In genomic region chr4:122921971-122922876, GRCh38 we compare ENCODE assay signal across 8 cellular contexts. TPM values are rescaled to one million over a fixed set of nuclear protein-coding genes. Genes with fewer than 3 reads are reported as not detected.
DNase-seq lines count a peak whose midpoint lies in the region; ATAC-seq and TF ChIP-seq lines count a peak whose summit lies in the region.

NUDT6 (minus strand) TSS chr4:122922597; CDS start chr4:122922572, 25 bp downstream.

- H3K36me3 ChIP-seq in DND-41 (ENCODE audit: insufficient read depth, low read length) (peaks cover 4% of the 10 kb centered on the region; the same call in 1 of the 2 replicates), gastroesophageal sphincter (no peaks in the 10 kb centered on the region), neuronal stem cell (replicated peaks in 1 of 2; ENCODE audit: control insufficient read depth in 2 of 2, insufficient read depth in 2 of 2, low read length in 2 of 2) (peaks cover 2 to 5% of the 10 kb centered on the region in 2 donors), tibial artery (no peaks in the 10 kb centered on the region)

- peak within 1 kb of the TSS; percentile 99 for H3K4me3 Mint-ChIP-seq in activated naive CD4-positive, alpha-beta T cell treated with anti-CD3 and anti-CD28 coated beads for 36 hours

- H3K4me1 ChIP-seq in DND-41 (ENCODE audit: insufficient read depth, low read length) (peaks cover 43% of the 10 kb centered on the region), gastroesophageal sphincter (peaks cover 0 to 28% (median 8%) of the 10 kb centered on the region in 3 donors), neuronal stem cell (ENCODE audit: control insufficient read depth in 2 of 2, insufficient read depth in 1 of 2, low read depth in 1 of 2, low read length in 2 of 2) (peaks cover 4 to 6% of the 10 kb centered on the region in 2 donors), tibial artery (peaks cover 0 to 26% (median 19%) of the 10 kb centered on the region in 4 donors)

- peak within 1 kb of the TSS; percentile 95 for H3K18ac ChIP-seq in neuronal stem cell (ENCODE audit: low read length)

- peak within 1 kb of the TSS; percentile 26 for H2AK5ac ChIP-seq in neuronal stem cell (ENCODE audit: low read depth, low read length)

- H3K4me2 ChIP-seq in DND-41 (ENCODE audit: insufficient read depth, low read length): peak within 1 kb of the TSS; percentile 72
- H3K4me2 ChIP-seq in neuronal stem cell (ENCODE audit: insufficient read depth, low read length, poor library complexity, severe bottlenecking): peak within 1 kb of the TSS; percentile 64

- H3K14ac ChIP-seq in neuronal stem cell (ENCODE audit: low read length): peak within 1 kb of the TSS; percentile 39

- H2BK5ac ChIP-seq in neuronal stem cell (ENCODE audit: low read length): peak within 1 kb of the TSS; percentile 90

- no peak within 1 kb of the TSS for H3K4ac ChIP-seq in neuronal stem cell (ENCODE audit: low read length)

- peak within 1 kb of the TSS; percentile 75 for H3K23ac ChIP-seq in neuronal stem cell (ENCODE audit: low read depth, low read length, poor library complexity)

- H4K91ac ChIP-seq in neuronal stem cell (ENCODE audit: low read depth, low read length, poor library complexity): no peak within 1 kb of the TSS

- TF ChIP-seq CTCF in DND-41 (IDR thresholded peaks at IDR 0.05; ENCODE audit: borderline replicate concordance, extremely low read depth, low read length, poor library complexity, severe bottlenecking) (no peak), gastroesophageal sphincter (IDR thresholded peaks at IDR 0.05) (peak in 1 of 4 experiments; percentile 11), tibial artery (IDR thresholded peaks at IDR 0.05) (no peak)

- peaks cover 2% of the 10 kb centered on the region for H3K27me3 Mint-ChIP-seq in activated naive CD4-positive, alpha-beta T cell treated with anti-CD3 and anti-CD28 coated beads for 36 hours (ENCODE audit: low read depth)

- H3K79me1 ChIP-seq in neuronal stem cell (ENCODE audit: low read depth, low read length): peaks cover 3% of the 10 kb centered on the region

- H3K4me1 Mint-ChIP-seq in activated naive CD4-positive, alpha-beta T cell treated with anti-CD3 and anti-CD28 coated beads for 36 hours (ENCODE audit: low read depth): peaks cover 11% of the 10 kb centered on the region

- no peaks in the 10 kb centered on the region for H3K9me3 Mint-ChIP-seq in activated naive CD4-positive, alpha-beta T cell treated with anti-CD3 and anti-CD28 coated beads for 36 hours

- 0% methylated on average over 19 to 25 of the region's 63 CpGs for WGBS in gastroesophageal sphincter (ENCODE audit: low coverage in 1 of 2), 2 donors
- WGBS in neuronal stem cell (ENCODE audit: extremely low coverage in 2 of 2, insufficient read length in 2 of 2, insufficient replicate concordance in 1 of 2), 2 donors: no CpG with 5 or more reads among the region's 63 CpGs

- H3K9ac ChIP-seq in DND-41 (ENCODE audit: low read depth, low read length) (peak within 1 kb of the TSS; percentile 71), neuronal stem cell (ENCODE audit: low read depth, low read length, poor library complexity) (peak within 1 kb of the TSS; percentile 92)

- no peak within 1 kb of the TSS for H2BK12ac ChIP-seq in neuronal stem cell (ENCODE audit: low read length)

- ATAC-seq in DND-41 (ENCODE audit: insufficient read depth, low read depth): peak; percentile 69
- peak; percentile 74 for ATAC-seq in GM21515 (IDR thresholded peaks at IDR 0.05; ENCODE audit: unreplicated experiment)
- peak; percentile 71 for ATAC-seq in gastroesophageal sphincter

- H3K4me3 ChIP-seq in DND-41 (ENCODE audit: low read depth in 1 of 2, low read length in 2 of 2): peak within 1 kb of the TSS; percentile 60 to 80
- peak within 1 kb of the TSS; percentile 72 to 83 for H3K4me3 ChIP-seq in gastroesophageal sphincter
- peak within 1 kb of the TSS; percentile 59 to 96 for H3K4me3 ChIP-seq in neuronal stem cell (ENCODE audit: low read length in 2 of 2)
- H3K4me3 ChIP-seq in tibial artery: peak within 1 kb of the TSS; percentile 91 to 99

- H3K27me3 ChIP-seq in DND-41 (ENCODE audit: insufficient read depth, low read length, poor library complexity) (no peaks in the 10 kb centered on the region), gastroesophageal sphincter (no peaks in the 10 kb centered on the region), neuronal stem cell (ENCODE audit: control insufficient read depth in 3 of 3, insufficient read depth in 3 of 3, low read depth in 1 of 3, low read length in 3 of 3) (no peaks in the 10 kb centered on the region), tibial artery (no peaks in the 10 kb centered on the region)

- CTCF ChIA-PET in activated naive CD4-positive, alpha-beta T cell treated with anti-CD3 and anti-CD28 coated beads for 36 hours (lab: Charles Lee): interaction anchor here (0.6 to 2.3 kb wide), 8 partner anchors 8 to 319 kb away, joined by 3 to 12 read pairs (median 4); no protein-coding TSS in a partner anchor

- peak within 1 kb of the TSS; percentile 87 for H3K27ac Mint-ChIP-seq in activated naive CD4-positive, alpha-beta T cell treated with anti-CD3 and anti-CD28 coated beads for 36 hours

- H4K8ac ChIP-seq in neuronal stem cell (ENCODE audit: low read depth, low read length): no peak within 1 kb of the TSS

- H2BK15ac ChIP-seq in neuronal stem cell (ENCODE audit: low read length): peak within 1 kb of the TSS; percentile 78

- intact Hi-C loops in activated naive CD4-positive, alpha-beta T cell treated with anti-CD3 and anti-CD28 coated beads for 36 hours (cut with micrococcal nuclease): loop anchor here (1.0 to 5.0 kb wide), 10 partner anchors 136 to 1100 kb away; partner anchors contain the start of genes CCNA2, SPRY1 and TRPC3
- intact Hi-C loops in tibial artery (cut with DNase I; ENCODE audit: low total_unique reads): loop anchor here (5.0 kb wide), 1 partner anchor 165 kb away; no protein-coding TSS in a partner anchor

- H3K9me3 ChIP-seq in DND-41 (ENCODE audit: insufficient read depth, low read length, severe bottlenecking): no peaks in the 10 kb centered on the region
- no peaks in the 10 kb centered on the region for H3K9me3 ChIP-seq in gastroesophageal sphincter
- no peaks in the 10 kb centered on the region for H3K9me3 ChIP-seq in neuronal stem cell (replicated peaks in 1 of 2; ENCODE audit: control insufficient read depth in 2 of 2, insufficient read depth in 1 of 2, low read depth in 1 of 2, low read length in 2 of 2)
- H3K9me3 ChIP-seq in tibial artery: no peaks in the 10 kb centered on the region

- TF ChIP-seq EP300 in gastroesophageal sphincter (IDR thresholded peaks at IDR 0.05): no peak

- H2BK120ac ChIP-seq in neuronal stem cell (ENCODE audit: low read depth, low read length): no peak within 1 kb of the TSS

- no peaks in the 10 kb centered on the region for H3K36me3 Mint-ChIP-seq in activated naive CD4-positive, alpha-beta T cell treated with anti-CD3 and anti-CD28 coated beads for 36 hours (ENCODE audit: low read depth)

- no peak for TF ChIP-seq POLR2A in gastroesophageal sphincter (IDR thresholded peaks at IDR 0.05)

- H3K79me2 ChIP-seq in DND-41 (ENCODE audit: insufficient read depth, low read length): peaks cover 52% of the 10 kb centered on the region

- peak within 1 kb of the TSS; percentile 82 for H3K27ac ChIP-seq in DND-41 (ENCODE audit: low read length)
- peak within 1 kb of the TSS; percentile 15 to 84 (median 80) for H3K27ac ChIP-seq in gastroesophageal sphincter
- H3K27ac ChIP-seq in neuronal stem cell (replicated peaks; ENCODE audit: low read length): peak within 1 kb of the TSS; percentile 88
- H3K27ac ChIP-seq in tibial artery: peak within 1 kb of the TSS; percentile 68 to 81

- peak; percentile 56 for DNase-seq in DND-41
- peak in 66 of 76 experiments; percentile 2 to 71 (median 40) for DNase-seq in HUDEP-2 (lab: John Stamatoyannopoulos, UW; ENCODE audit: unreplicated experiment in 76 of 76)
- DNase-seq in RPMI7951 (ENCODE audit: low read depth): peak; percentile 77
- peak; percentile 36 for DNase-seq in activated naive CD4-positive, alpha-beta T cell treated with anti-CD3 and anti-CD28 coated beads for 36 hours
- peak; percentile 60 for DNase-seq in neuronal stem cell (ENCODE audit: low spot score)
- peak; percentile 65 to 75 for DNase-seq in tibial artery

- peaks cover 9% of the 10 kb centered on the region; the same call in 1 of the 2 replicates for H4K20me1 ChIP-seq in DND-41 (ENCODE audit: insufficient read depth, low read length)

- H2AFZ ChIP-seq in DND-41 (ENCODE audit: low read depth, low read length) (peak within 1 kb of the TSS; percentile 93), neuronal stem cell (ENCODE audit: low read length) (peak within 1 kb of the TSS; percentile 94)

RNA-seq across cellular contexts. Expression of gene NUDT6, which starts in this region (rescaled TPM):
- 17.9 and 21.4 TPM in 2 replicates for total RNA-seq in RPMI7951 (2014; rRNA removed; shearing (Covaris generic))
- total RNA-seq in activated naive CD4-positive, alpha-beta T cell treated with anti-CD3 and anti-CD28 coated beads for 36 hours: 1 to 10 TPM; 4.8 to 5.1 TPM
- 1 to 10 TPM; 1.9 to 7.8 (median 4.4) TPM for total RNA-seq in gastroesophageal sphincter
- polyA plus RNA-seq in neuronal stem cell (2013, experiment 1 of 2): 13.7 TPM
- 13.6 TPM for polyA plus RNA-seq in neuronal stem cell (2013, experiment 2 of 2)

Comparison
In these comparisons a context has a peak if more than half of its experiments do, and no peak if none do; other contexts are left out.
1. Peak in every context shown above with its lines: DNase-seq, ATAC-seq, H3K4me3 ChIP-seq and H3K27ac ChIP-seq.